Comparison of ENCODE assay signal across 1 cellular context in genomic region chr3:24416224-24416623, GRCh38.
TF ChIP-seq lines count a peak whose summit lies in the region.

No MANE protein-coding gene starts in this region.

TF ChIP-seq in HepG2, 621 proteins besides CTCF, POLR2A, EP300 and RAD21 (continued from another document):
- TF ChIP-seq AKNA (CRISPR knock-in tag; IDR thresholded peaks at IDR 0.05; ENCODE audit: borderline replicate concordance) (no peak), ZNF326 (CRISPR knock-in tag; IDR thresholded peaks at IDR 0.05; ENCODE audit: borderline replicate concordance) (no peak), ZNF530 (CRISPR knock-in tag; IDR thresholded peaks at IDR 0.05; ENCODE audit: low read depth) (no peak), KLF12 (CRISPR knock-in tag; IDR thresholded peaks at IDR 0.05; ENCODE audit: borderline replicate concordance) (no peak), ZNF878 (CRISPR knock-in tag; IDR thresholded peaks at IDR 0.05) (no peak), CEBPB (IDR thresholded peaks at IDR 0.05; ENCODE audit: borderline replicate concordance, low read depth, low read length) (no peak), ZBTB7A (CRISPR knock-in tag; IDR thresholded peaks at IDR 0.05) (no peak), ZNF577 (CRISPR knock-in tag; IDR thresholded peaks at IDR 0.05; ENCODE audit: borderline replicate concordance, low read depth) (no peak), PRDM15 (CRISPR knock-in tag; IDR thresholded peaks at IDR 0.05) (no peak), ZFP36 (IDR thresholded peaks at IDR 0.05; ENCODE audit: borderline replicate concordance, low read depth, low read length, partially characterized antibody) (no peak), ZIK1 (CRISPR knock-in tag; IDR thresholded peaks at IDR 0.05; ENCODE audit: borderline replicate concordance, low read depth) (no peak), ZNF572 (CRISPR knock-in tag; IDR thresholded peaks at IDR 0.05) (no peak), PHF8 (CRISPR knock-in tag; IDR thresholded peaks at IDR 0.05) (no peak)
TF ChIP-seq in HepG2: peak in this region for 0.
